ENCODE assay signal across 12 cellular contexts in genomic region chr6:7821426-7821825, GRCh38.
"Had no signal": no experiment of that assay in that cellular context is flagged by ENCODE, and none has a peak within 500 bp of the region (broad histone marks: within the 10 kb centered on the region; RNA-seq: fewer than 3 reads in every experiment).

No MANE protein-coding gene starts in this region.

- H3K4me3 ChIP-seq: left lung, right atrium auricular region, thyroid gland had no signal

- DNase-seq: activated CD4-positive, alpha-beta T cell treated with anti-CD3 and anti-CD28 coated beads for 4 hours; activated CD8-positive, alpha-beta memory T cell treated with anti-CD3 and anti-CD28 coated beads, Interleukin-2, amount 50 U/mL, for 4 hours; activated CD8-positive, alpha-beta T cell treated with anti-CD3 and anti-CD28 coated beads for 36 hours; activated naive CD4-positive, alpha-beta T cell; effector memory CD8-positive, alpha-beta T cell; foreskin melanocyte; head of caudate nucleus; left lung; natural killer cell; small intestine; thyroid gland had no signal
